17 cellular contexts compared by ENCODE assay signal in the genomic region with DNA sequence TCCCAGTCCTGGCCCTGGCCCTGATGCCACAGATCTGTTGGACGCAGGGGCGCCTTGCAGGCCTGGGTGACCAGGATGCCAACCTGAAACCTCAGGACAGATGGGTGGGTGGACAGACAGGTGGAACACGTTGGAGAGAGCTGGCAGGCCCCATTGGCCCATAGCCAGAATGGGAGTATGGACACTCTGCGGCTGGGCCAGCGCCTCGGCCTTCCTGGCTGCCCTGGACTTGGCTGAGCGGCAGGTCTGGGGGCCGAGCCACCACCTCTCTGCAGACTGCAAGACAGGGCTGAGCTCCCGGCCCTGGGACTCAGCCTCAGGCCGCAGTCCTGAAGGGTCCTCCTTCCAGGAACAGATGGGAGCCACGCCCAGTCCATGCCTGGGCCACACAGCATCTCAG. TPM values are rescaled to one million over a fixed set of nuclear protein-coding genes. Genes with fewer than 3 reads are reported as not detected.
DNase-seq lines count a peak whose midpoint lies in the region; ATAC-seq lines count a peak whose summit lies in the region.
"Had no signal": no experiment of that assay in that cellular context is flagged by ENCODE, and none has a peak within 500 bp of the region (broad histone marks: within the 10 kb centered on the region; RNA-seq: fewer than 3 reads in every experiment).

No MANE protein-coding gene starts in this region.

- H3K27me3 ChIP-seq in neuronal stem cell (ENCODE audit: control insufficient read depth in 3 of 3, insufficient read depth in 3 of 3, low read depth in 1 of 3, low read length in 3 of 3), result peaks cover 0 to 31% (median 4%) of the 10 kb centered on the region in 3 experiments

- peaks cover 2 to 57% of the 10 kb centered on the region in 2 donors for H3K4me1 ChIP-seq in neuronal stem cell (ENCODE audit: control insufficient read depth in 2 of 2, insufficient read depth in 1 of 2, low read depth in 1 of 2, low read length in 2 of 2)
- H3K4me1 ChIP-seq: HAP-1 had no signal

- H2AFZ ChIP-seq in neuronal stem cell (ENCODE audit: low read length), result no peak overlapping the region

- H3K27ac ChIP-seq in neuronal stem cell (replicated peaks; ENCODE audit: low read length), result no peak overlapping the region
- H3K27ac ChIP-seq: 22Rv1; BLaER1 treated with 17β-estradiol and CSF1 and Interleukin-3, amounts not matched to agents 10 nM and 100 nM had no signal

- peak overlapping the region; percentile 24 for H3K4ac ChIP-seq in neuronal stem cell (ENCODE audit: low read length)

- H3K27me3 Mint-ChIP-seq in effector memory CD8-positive, alpha-beta T cell, result peaks cover 10 to 81% of the 10 kb centered on the region in 2 donors
- H3K27me3 Mint-ChIP-seq: CD4-positive, CD25-positive, alpha-beta regulatory T cell had no signal

- H3K27ac Mint-ChIP-seq in effector memory CD8-positive, alpha-beta T cell, result no peak overlapping the region
- H3K27ac Mint-ChIP-seq: CD4-positive, CD25-positive, alpha-beta regulatory T cell; HFFc6 had no signal

- peak overlapping the region; percentile 49 for H2BK120ac ChIP-seq in neuronal stem cell (ENCODE audit: low read depth, low read length)

- H3K4me3 Mint-ChIP-seq in effector memory CD8-positive, alpha-beta T cell, result no peak overlapping the region
- H3K4me3 Mint-ChIP-seq: CD4-positive, CD25-positive, alpha-beta regulatory T cell; HFFc6 had no signal

- H2AK5ac ChIP-seq in neuronal stem cell (ENCODE audit: low read depth, low read length), result peak overlapping the region; percentile 100

- H3K9me3 Mint-ChIP-seq in effector memory CD8-positive, alpha-beta T cell, result no peaks in the 10 kb centered on the region
- H3K9me3 Mint-ChIP-seq: CD4-positive, CD25-positive, alpha-beta regulatory T cell; HFFc6 had no signal

- H4K91ac ChIP-seq in neuronal stem cell (ENCODE audit: low read depth, low read length, poor library complexity), result peak overlapping the region; percentile 58

- peak overlapping the region in 1 of 2 donors; percentile 48 for H3K4me3 ChIP-seq in neuronal stem cell (ENCODE audit: low read length in 2 of 2)
- H3K4me3 ChIP-seq: BLaER1 treated with 17β-estradiol and CSF1 and Interleukin-3, amounts not matched to agents 10 nM and 100 nM; HAP-1 had no signal

- peak overlapping the region; percentile 67 for H3K23ac ChIP-seq in neuronal stem cell (ENCODE audit: low read depth, low read length, poor library complexity)

- peaks cover 0 to 2% of the 10 kb centered on the region in 2 donors for H3K9me3 ChIP-seq in neuronal stem cell (replicated peaks in 1 of 2; ENCODE audit: control insufficient read depth in 2 of 2, insufficient read depth in 1 of 2, low read depth in 1 of 2, low read length in 2 of 2)
- H3K9me3 ChIP-seq: BLaER1 treated with 17β-estradiol and CSF1 and Interleukin-3, amounts not matched to agents 10 nM and 100 nM; HAP-1 had no signal

- peaks cover 0 to 3% of the 10 kb centered on the region in 2 donors for H3K4me1 Mint-ChIP-seq in effector memory CD8-positive, alpha-beta T cell (ENCODE audit: low read depth in 2 of 2)
- H3K4me1 Mint-ChIP-seq: CD4-positive, CD25-positive, alpha-beta regulatory T cell had no signal

- no peaks in the 10 kb centered on the region for H3K36me3 Mint-ChIP-seq in effector memory CD8-positive, alpha-beta T cell (ENCODE audit: insufficient read depth)
- H3K36me3 Mint-ChIP-seq: CD4-positive, CD25-positive, alpha-beta regulatory T cell had no signal

- peak overlapping the region; percentile 0 for H3K14ac ChIP-seq in neuronal stem cell (ENCODE audit: low read length)

- no peak overlapping the region for H3K4me2 ChIP-seq in neuronal stem cell (ENCODE audit: insufficient read depth, low read length, poor library complexity, severe bottlenecking)
- H3K4me2 ChIP-seq: BLaER1 treated with 17β-estradiol and CSF1 and Interleukin-3, amounts not matched to agents 10 nM and 100 nM had no signal

- H2BK5ac ChIP-seq in neuronal stem cell (ENCODE audit: low read length), result peak overlapping the region; percentile 44

- no peak overlapping the region for H4K8ac ChIP-seq in neuronal stem cell (ENCODE audit: low read depth, low read length)

- no peaks in the 10 kb centered on the region for H3K36me3 ChIP-seq in neuronal stem cell (replicated peaks in 1 of 2; ENCODE audit: control insufficient read depth in 2 of 2, insufficient read depth in 2 of 2, low read length in 2 of 2)
- H3K36me3 ChIP-seq: BLaER1 treated with 17β-estradiol and CSF1 and Interleukin-3, amounts not matched to agents 10 nM and 100 nM; HAP-1 had no signal

- H3K9ac ChIP-seq in neuronal stem cell (ENCODE audit: low read depth, low read length, poor library complexity), result peak overlapping the region; percentile 1
- H3K9ac ChIP-seq: BLaER1 treated with 17β-estradiol and CSF1 and Interleukin-3, amounts not matched to agents 10 nM and 100 nM had no signal

- ATAC-seq in effector memory CD8-positive, alpha-beta T cell (replicated peaks), result no peak
- ATAC-seq in GM21786 (IDR thresholded peaks at IDR 0.05; ENCODE audit: unreplicated experiment), result no peak

- H2BK15ac ChIP-seq in neuronal stem cell (ENCODE audit: low read length), result peak overlapping the region; percentile 93

- WGBS in neuronal stem cell (ENCODE audit: extremely low coverage in 2 of 2, insufficient read length in 2 of 2, insufficient replicate concordance in 1 of 2), 2 donors, result no CpG with 5 or more reads among the region's 11 CpGs

- H2BK12ac ChIP-seq in neuronal stem cell (ENCODE audit: low read length), result peak overlapping the region; percentile 94

- peaks cover 2% of the 10 kb centered on the region for H3K79me1 ChIP-seq in neuronal stem cell (ENCODE audit: low read depth, low read length)

- peak overlapping the region; percentile 84 for H3K18ac ChIP-seq in neuronal stem cell (ENCODE audit: low read length)

- peak; percentile 61 for DNase-seq in DMS 273 (lab: John Stamatoyannopoulos, UW; ENCODE audit: unreplicated experiment)
- DNase-seq in DMS 273 treated with DMSO at 0.1 percent for 48 hours (lab: John Stamatoyannopoulos, UW), result no peak
- peak; percentile 57 for DNase-seq in NCI-H69 (lab: John Stamatoyannopoulos, UW)
- peak; percentile 22 for DNase-seq in cerebellum (ENCODE audit: low spot score)
- DNase-seq in neuronal stem cell (ENCODE audit: low spot score), result no peak
- DNase-seq in effector memory CD8-positive, alpha-beta T cell, result no peak
- DNase-seq in AG20443 (ENCODE audit: low spot score), result no peak
- DNase-seq: CD4-positive, CD25-positive, alpha-beta regulatory T cell; DMS153; DMS79 treated with DMSO at 0.1 percent for 48 hours; EL; GOT3; HFFc6 had no signal

RNA-seq across cellular contexts. Expression of a gene that starts 14.2 kb away (rescaled TPM):
- total RNA-seq in cerebellum, result 39.7 TPM
- polyA plus RNA-seq in neuronal stem cell (2013, experiment 1 of 2), result 8.6 TPM
- polyA plus RNA-seq in neuronal stem cell (2013, experiment 2 of 2), result 8.5 TPM
- total RNA-seq: CD4-positive, CD25-positive, alpha-beta regulatory T cell had no signal
- polyA plus RNA-seq: CD4-positive, CD25-positive, alpha-beta regulatory T cell had no signal

Comparison
In these comparisons a context has a peak if more than half of its experiments do, and no peak if none do; other contexts are left out.
1. DNase-seq: peak in DMS 273 (single experiment), NCI-H69 (single experiment) and cerebellum (single experiment); none in DMS 273 treated with DMSO at 0.1 percent for 48 hours (single experiment), neuronal stem cell (single experiment), effector memory CD8-positive, alpha-beta T cell (0 of 3) and AG20443 (single experiment).